In genomic region chr22:24485608-24486007, GRCh38 we compare ENCODE assay signal across 14 cellular contexts. TPM values are rescaled to one million over a fixed set of nuclear protein-coding genes. Genes with fewer than 3 reads are reported as not detected.
DNase-seq lines count a peak whose midpoint lies in the region; ATAC-seq, FAIRE-seq and TF ChIP-seq lines count a peak whose summit lies in the region.
"Had no signal": no experiment of that assay in that cellular context is flagged by ENCODE, and none has a peak within 500 bp of the region (broad histone marks: within the 10 kb centered on the region; RNA-seq: fewer than 3 reads in every experiment).

No MANE protein-coding gene starts in this region.

- CTCF ChIA-PET in CD4-positive, alpha-beta memory T cell (lab: Charles Lee; ENCODE audit: partially characterized antibody), result interaction anchor here (1.4 to 1.8 kb wide), 3 partner anchors 62 to 67 kb away, joined by 4 to 19 read pairs (median 4); no protein-coding TSS in a partner anchor

- intact Hi-C loops in CD4-positive, alpha-beta memory T cell (cut with micrococcal nuclease), result loop anchor here (1.0 kb wide), 2 partner anchors 61 to 161 kb away; no protein-coding TSS in a partner anchor
- intact Hi-C loops in right lobe of liver (cut with DNase I), result loop anchor here in 1 of 2 donors (10.0 kb wide), 1 partner anchor 61 kb away; the partner anchor contains the start of gene ADORA2A

- peaks cover 5 to 11% (median 8%) of the 10 kb centered on the region in 4 donors for H3K4me1 Mint-ChIP-seq in CD4-positive, alpha-beta memory T cell
- peaks cover 11% of the 10 kb centered on the region for H3K4me1 Mint-ChIP-seq in activated T-helper 17 cell treated with anti-CD3 and anti-CD28 coated beads, Interleukin-2, amount 50 U/mL, for 72 hours

- 41% methylated on average over 3 of the region's 3 CpGs for WGBS in right lobe of liver (ENCODE audit: insufficient coverage, low coverage, low lambda C conversion rate, missing lambda C conversion rate)

- no peaks in the 10 kb centered on the region for H3K36me3 ChIP-seq in CD4-positive, alpha-beta memory T cell (ENCODE audit: insufficient read depth, low read length)
- no peaks in the 10 kb centered on the region for H3K36me3 ChIP-seq in right lobe of liver

- peak in 4 of 5 donors; percentile 16 to 34 (median 27) for DNase-seq in CD4-positive, alpha-beta memory T cell
- DNase-seq in HTR-8/SVneo (ENCODE audit: insufficient read length, low spot score) (peak; percentile 25), astrocyte of the cerebellum (ENCODE audit: low read depth) (no peak), right lobe of liver (no peak), HPDE6-E6E7 (ENCODE audit: extremely low spot score) (no peak), substantia nigra (lab: John Stamatoyannopoulos, UW) (no peak)
- DNase-seq: activated effector memory CD4-positive, alpha-beta T cell treated with Interleukin-2 at 50 U/mL for 16 hours; C1 segment of cervical spinal cord; hippocampal formation; NCI-H2029 had no signal

- no peak overlapping the region for H3K27ac Mint-ChIP-seq in CD4-positive, alpha-beta memory T cell
- no peak overlapping the region for H3K27ac Mint-ChIP-seq in activated T-helper 17 cell treated with anti-CD3 and anti-CD28 coated beads, Interleukin-2, amount 50 U/mL, for 72 hours
- H3K27ac Mint-ChIP-seq: stimulated activated effector memory CD8-positive, alpha-beta T cell treated with anti-CD3 and anti-CD28 coated beads, Interleukin-12 subunit alpha, Interleukin-12 subunit beta, amount 100 ng/mL, for 72 hours had no signal

- no peaks in the 10 kb centered on the region for H3K36me3 Mint-ChIP-seq in CD4-positive, alpha-beta memory T cell
- no peaks in the 10 kb centered on the region for H3K36me3 Mint-ChIP-seq in activated T-helper 17 cell treated with anti-CD3 and anti-CD28 coated beads, Interleukin-2, amount 50 U/mL, for 72 hours (ENCODE audit: low read depth)
- H3K36me3 Mint-ChIP-seq: stimulated activated effector memory CD8-positive, alpha-beta T cell treated with anti-CD3 and anti-CD28 coated beads, Interleukin-12 subunit alpha, Interleukin-12 subunit beta, amount 100 ng/mL, for 72 hours had no signal

- POLR2A ChIA-PET in CD4-positive, alpha-beta memory T cell (lab: Charles Lee; ENCODE audit: partially characterized antibody), result no interaction called here

- H3K4me1 ChIP-seq in CD4-positive, alpha-beta memory T cell (ENCODE audit: insufficient read depth, low read length), result no peaks in the 10 kb centered on the region
- peaks cover 0 to 84% (median 32%) of the 10 kb centered on the region in 4 donors for H3K4me1 ChIP-seq in right lobe of liver

- H3K27ac ChIP-seq in CD4-positive, alpha-beta memory T cell (ENCODE audit: low read depth, low read length), result no peak overlapping the region
- H3K27ac ChIP-seq in right lobe of liver, result peak overlapping the region in 1 of 3 donors; percentile 62
- H3K27ac ChIP-seq in substantia nigra (ENCODE audit: low read depth, low read length, poor library complexity, severe bottlenecking), result no peak overlapping the region

- H3K9me3 ChIP-seq in CD4-positive, alpha-beta memory T cell (ENCODE audit: control insufficient read depth in 1 of 2, low read length in 2 of 2), result no peaks in the 10 kb centered on the region
- no peaks in the 10 kb centered on the region for H3K9me3 ChIP-seq in right lobe of liver

- in situ Hi-C loops in astrocyte of the cerebellum (cut with HindIII; ENCODE audit: low sequenced_read_pairs), result no loop called here

- no peak overlapping the region for H3K4me3 Mint-ChIP-seq in CD4-positive, alpha-beta memory T cell
- H3K4me3 Mint-ChIP-seq in activated T-helper 17 cell treated with anti-CD3 and anti-CD28 coated beads, Interleukin-2, amount 50 U/mL, for 72 hours, result no peak overlapping the region

- peaks cover 0 to 4% of the 10 kb centered on the region in 2 donors for H3K27me3 Mint-ChIP-seq in CD4-positive, alpha-beta memory T cell
- no peaks in the 10 kb centered on the region for H3K27me3 Mint-ChIP-seq in activated T-helper 17 cell treated with anti-CD3 and anti-CD28 coated beads, Interleukin-2, amount 50 U/mL, for 72 hours

- no peak overlapping the region for H3K4me3 ChIP-seq in CD4-positive, alpha-beta memory T cell (ENCODE audit: low read length in 2 of 2)
- H3K4me3 ChIP-seq in astrocyte of the cerebellum (ENCODE audit: low read depth, low read length) (no peak overlapping the region), right lobe of liver (no peak overlapping the region)

- peaks cover 0 to 1% (median 0%) of the 10 kb centered on the region in 8 donors for H3K9me3 Mint-ChIP-seq in CD4-positive, alpha-beta memory T cell
- H3K9me3 Mint-ChIP-seq in activated T-helper 17 cell treated with anti-CD3 and anti-CD28 coated beads, Interleukin-2, amount 50 U/mL, for 72 hours, result no peaks in the 10 kb centered on the region
- H3K9me3 Mint-ChIP-seq: stimulated activated effector memory CD8-positive, alpha-beta T cell treated with anti-CD3 and anti-CD28 coated beads, Interleukin-12 subunit alpha, Interleukin-12 subunit beta, amount 100 ng/mL, for 72 hours had no signal

- FAIRE-seq in HTR-8/SVneo (lab: Jason Lieb, UNC), result no peak
- FAIRE-seq: GM18507 had no signal

- H3K27me3 ChIP-seq in CD4-positive, alpha-beta memory T cell (ENCODE audit: insufficient read depth, low read length), result no peaks in the 10 kb centered on the region
- H3K27me3 ChIP-seq in right lobe of liver, result no peaks in the 10 kb centered on the region

- TF ChIP-seq CTCF in astrocyte of the cerebellum (IDR thresholded peaks at IDR 0.05; ENCODE audit: low read depth, low read length, missing control alignments) (peak; percentile 20), right lobe of liver (IDR thresholded peaks at IDR 0.05) (peak; percentile 19 to 37 (median 36))

- no peak for TF ChIP-seq POLR2A in right lobe of liver (IDR thresholded peaks at IDR 0.05)

- peak in 1 of 4 donors; percentile 28 for ATAC-seq in right lobe of liver
- ATAC-seq in activated T-helper 17 cell treated with anti-CD3 and anti-CD28 coated beads, Interleukin-2, amount 50 U/mL, for 72 hours (replicated peaks), result no peak
- no peak for ATAC-seq in HG03432 (IDR thresholded peaks at IDR 0.05; ENCODE audit: unreplicated experiment)

RNA-seq across cellular contexts. Expression of gene UPB1, which starts 9.5 kb away (rescaled TPM):
- 1 to 10 TPM; 1.1 to 1.4 TPM for total RNA-seq in CD4-positive, alpha-beta memory T cell
- not detected for polyA plus RNA-seq in CD4-positive, alpha-beta memory T cell
- total RNA-seq in right lobe of liver, result 100 to 1,000 TPM in 3 of 6 experiments, 10 to 100 TPM in 3; 50.6 to 169 (median 100) TPM
- total RNA-seq in activated T-helper 17 cell treated with anti-CD3 and anti-CD28 coated beads, Interleukin-2, amount 50 U/mL, for 72 hours, result 1 to 10 TPM in 1 of 2 donors, not detected in 1; 1.5 TPM

RNA-seq across cellular contexts. Expression of gene ADORA2A, which starts 58.2 kb away (rescaled TPM):
- 10 to 100 TPM; 34.5 to 35.0 TPM for total RNA-seq in CD4-positive, alpha-beta memory T cell
- polyA plus RNA-seq in CD4-positive, alpha-beta memory T cell, result 10 to 100 TPM; 66.7 to 74.7 TPM
- total RNA-seq in right lobe of liver, result 1 to 10 TPM; 2.0 to 7.7 (median 3.6) TPM
- total RNA-seq in activated T-helper 17 cell treated with anti-CD3 and anti-CD28 coated beads, Interleukin-2, amount 50 U/mL, for 72 hours, result 10 to 100 TPM; 25.9 to 47.8 TPM

Comparison
In these comparisons a context has a peak if more than half of its experiments do, and no peak if none do; other contexts are left out.
1. DNase-seq: peak in CD4-positive, alpha-beta memory T cell (4 of 5) and HTR-8/SVneo (single experiment); none in astrocyte of the cerebellum (single experiment), right lobe of liver (0 of 3), HPDE6-E6E7 (single experiment) and substantia nigra (0 of 49).
2. RNA of gene UPB1, which starts 9.5 kb away (total RNA-seq): 50.6 to 169 TPM in right lobe of liver; 1.5 TPM in activated T-helper 17 cell treated with anti-CD3 and anti-CD28 coated beads, Interleukin-2, amount 50 U/mL, for 72 hours and 1.1 to 1.4 TPM in CD4-positive, alpha-beta memory T cell; every median in the first group is over 10 times any median in the second.